ENCODE assay signal across 1 cellular context in the genomic region with DNA sequence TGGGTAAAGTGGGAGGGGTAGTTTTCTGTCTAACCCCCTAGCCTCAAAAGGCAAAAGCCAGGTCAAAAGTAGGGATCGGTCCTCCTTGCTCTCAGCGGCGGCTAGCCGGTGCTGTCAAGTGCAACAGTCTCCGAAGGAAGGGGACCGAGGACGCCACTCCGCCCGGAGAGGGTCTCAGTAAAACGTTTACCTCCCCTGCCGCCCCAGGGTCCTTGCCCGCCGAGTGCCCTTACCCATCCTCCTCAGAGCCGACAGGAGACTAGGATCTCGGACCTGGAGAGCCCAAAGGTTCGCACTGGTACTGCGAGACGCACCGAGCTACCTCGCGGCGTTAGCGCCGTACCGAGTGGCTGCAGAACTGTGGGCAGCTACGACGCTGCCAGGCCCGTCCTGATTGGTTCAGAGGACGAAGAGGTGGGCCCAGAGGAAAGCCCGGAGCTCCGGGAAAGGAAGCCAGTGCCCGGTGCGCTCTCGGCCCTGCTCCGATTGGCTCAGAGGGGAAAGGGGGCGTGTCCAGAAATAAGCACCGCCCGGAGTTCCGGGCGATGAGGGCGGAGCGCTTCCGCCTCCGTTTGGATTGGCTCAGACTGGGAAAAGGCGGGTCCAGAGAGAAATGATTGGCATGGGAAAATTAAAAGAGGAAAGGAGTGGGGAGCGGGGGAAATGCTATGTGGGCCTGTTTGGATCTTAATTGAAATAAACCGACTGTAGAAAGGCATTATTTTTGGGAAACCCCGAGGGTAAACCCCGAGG.
A peak's percentile ranks its signal among the peaks of the same experiment; 100 is the strongest.
TF ChIP-seq lines count a peak whose summit lies in the region.

A gene with protein sequence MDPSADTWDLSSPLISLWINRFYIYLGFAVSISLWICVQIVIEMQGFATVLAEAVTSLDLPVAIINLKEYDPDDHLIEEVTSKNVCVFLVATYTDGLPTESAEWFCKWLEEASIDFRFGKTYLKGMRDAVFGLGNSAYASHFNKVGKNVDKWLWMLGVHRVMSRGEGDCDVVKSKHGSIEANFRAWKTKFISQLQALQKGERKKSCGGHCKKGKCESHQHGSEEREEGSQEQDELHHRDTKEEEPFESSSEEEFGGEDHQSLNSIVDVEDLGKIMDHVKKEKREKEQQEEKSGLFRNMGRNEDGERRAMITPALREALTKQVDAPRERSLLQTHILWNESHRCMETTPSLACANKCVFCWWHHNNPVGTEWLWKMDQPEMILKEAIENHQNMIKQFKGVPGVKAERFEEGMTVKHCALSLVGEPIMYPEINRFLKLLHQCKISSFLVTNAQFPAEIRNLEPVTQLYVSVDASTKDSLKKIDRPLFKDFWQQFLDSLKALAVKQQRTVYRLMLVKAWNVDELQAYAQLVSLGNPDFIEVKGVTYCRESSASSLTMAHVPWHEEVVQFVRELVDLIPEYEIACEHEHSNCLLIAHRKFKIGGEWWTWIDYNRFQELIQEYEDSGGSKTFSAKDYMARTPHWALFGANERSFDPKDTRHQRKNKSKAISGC (minus strand): TSS at position 362 of the 753 bp plus-strand sequence. CDS start 125 bp downstream, at position 237.

TF ChIP-seq in WTC11, 78 proteins besides CTCF, POLR2A, EP300 and RAD21 (continued from another document):
- TF ChIP-seq, protein P1, sequence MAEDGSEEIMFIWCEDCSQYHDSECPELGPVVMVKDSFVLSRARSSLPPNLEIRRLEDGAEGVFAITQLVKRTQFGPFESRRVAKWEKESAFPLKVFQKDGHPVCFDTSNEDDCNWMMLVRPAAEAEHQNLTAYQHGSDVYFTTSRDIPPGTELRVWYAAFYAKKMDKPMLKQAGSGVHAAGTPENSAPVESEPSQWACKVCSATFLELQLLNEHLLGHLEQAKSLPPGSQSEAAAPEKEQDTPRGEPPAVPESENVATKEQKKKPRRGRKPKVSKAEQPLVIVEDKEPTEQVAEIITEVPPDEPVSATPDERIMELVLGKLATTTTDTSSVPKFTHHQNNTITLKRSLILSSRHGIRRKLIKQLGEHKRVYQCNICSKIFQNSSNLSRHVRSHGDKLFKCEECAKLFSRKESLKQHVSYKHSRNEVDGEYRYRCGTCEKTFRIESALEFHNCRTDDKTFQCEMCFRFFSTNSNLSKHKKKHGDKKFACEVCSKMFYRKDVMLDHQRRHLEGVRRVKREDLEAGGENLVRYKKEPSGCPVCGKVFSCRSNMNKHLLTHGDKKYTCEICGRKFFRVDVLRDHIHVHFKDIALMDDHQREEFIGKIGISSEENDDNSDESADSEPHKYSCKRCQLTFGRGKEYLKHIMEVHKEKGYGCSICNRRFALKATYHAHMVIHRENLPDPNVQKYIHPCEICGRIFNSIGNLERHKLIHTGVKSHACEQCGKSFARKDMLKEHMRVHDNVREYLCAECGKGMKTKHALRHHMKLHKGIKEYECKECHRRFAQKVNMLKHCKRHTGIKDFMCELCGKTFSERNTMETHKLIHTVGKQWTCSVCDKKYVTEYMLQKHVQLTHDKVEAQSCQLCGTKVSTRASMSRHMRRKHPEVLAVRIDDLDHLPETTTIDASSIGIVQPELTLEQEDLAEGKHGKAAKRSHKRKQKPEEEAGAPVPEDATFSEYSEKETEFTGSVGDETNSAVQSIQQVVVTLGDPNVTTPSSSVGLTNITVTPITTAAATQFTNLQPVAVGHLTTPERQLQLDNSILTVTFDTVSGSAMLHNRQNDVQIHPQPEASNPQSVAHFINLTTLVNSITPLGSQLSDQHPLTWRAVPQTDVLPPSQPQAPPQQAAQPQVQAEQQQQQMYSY (CRISPR knock-in tag; IDR thresholded peaks at IDR 0.05) = peak; percentile 83
- TF ChIP-seq GABPB1 (CRISPR knock-in tag; IDR thresholded peaks at IDR 0.05) (peak; percentile 36; the same call in 1 of the 2 replicates), NFYB (CRISPR knock-in tag; conservative IDR thresholded peaks at IDR 0.05; ENCODE audit: low read depth) (peak; percentile 81)
- TF ChIP-seq, protein P2, sequence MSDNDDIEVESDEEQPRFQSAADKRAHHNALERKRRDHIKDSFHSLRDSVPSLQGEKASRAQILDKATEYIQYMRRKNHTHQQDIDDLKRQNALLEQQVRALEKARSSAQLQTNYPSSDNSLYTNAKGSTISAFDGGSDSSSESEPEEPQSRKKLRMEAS (CRISPR knock-in tag; IDR thresholded peaks at IDR 0.05) = peak; percentile 89
- TF ChIP-seq, protein P3, sequence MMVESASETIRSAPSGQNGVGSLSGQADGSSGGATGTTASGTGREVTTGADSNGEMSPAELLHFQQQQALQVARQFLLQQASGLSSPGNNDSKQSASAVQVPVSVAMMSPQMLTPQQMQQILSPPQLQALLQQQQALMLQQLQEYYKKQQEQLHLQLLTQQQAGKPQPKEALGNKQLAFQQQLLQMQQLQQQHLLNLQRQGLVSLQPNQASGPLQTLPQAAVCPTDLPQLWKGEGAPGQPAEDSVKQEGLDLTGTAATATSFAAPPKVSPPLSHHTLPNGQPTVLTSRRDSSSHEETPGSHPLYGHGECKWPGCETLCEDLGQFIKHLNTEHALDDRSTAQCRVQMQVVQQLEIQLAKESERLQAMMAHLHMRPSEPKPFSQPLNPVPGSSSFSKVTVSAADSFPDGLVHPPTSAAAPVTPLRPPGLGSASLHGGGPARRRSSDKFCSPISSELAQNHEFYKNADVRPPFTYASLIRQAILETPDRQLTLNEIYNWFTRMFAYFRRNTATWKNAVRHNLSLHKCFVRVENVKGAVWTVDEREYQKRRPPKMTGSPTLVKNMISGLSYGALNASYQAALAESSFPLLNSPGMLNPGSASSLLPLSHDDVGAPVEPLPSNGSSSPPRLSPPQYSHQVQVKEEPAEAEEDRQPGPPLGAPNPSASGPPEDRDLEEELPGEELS (CRISPR knock-in tag; IDR thresholded peaks at IDR 0.05) = 0 out of 2 replicates have a peak, but pooled peaks have one; percentile 46
